10 cellular contexts compared by ENCODE assay signal in genomic region chr11:12693075-12693473, GRCh38. TPM values are rescaled to one million over a fixed set of nuclear protein-coding genes. Genes with fewer than 3 reads are reported as not detected.
A peak's percentile ranks its signal among the peaks of the same experiment; 100 is the strongest.
DNase-seq lines count a peak whose midpoint lies in the region; ATAC-seq, FAIRE-seq and TF ChIP-seq lines count a peak whose summit lies in the region.
"Had no signal": no experiment of that assay in that cellular context is flagged by ENCODE, and none has a peak within 500 bp of the region (broad histone marks: within the 10 kb centered on the region; RNA-seq: fewer than 3 reads in every experiment).

No MANE protein-coding gene starts in this region.

- H3K27me3 ChIP-seq in BLaER1 (no peaks in the 10 kb centered on the region; the same call in 1 of the 2 replicates), gastroesophageal sphincter (no peaks in the 10 kb centered on the region), pancreas (no peaks in the 10 kb centered on the region)
- H3K27me3 ChIP-seq in CD4-positive, alpha-beta T cell (ENCODE audit: control insufficient read depth, insufficient read depth, low read length): peaks cover 77% of the 10 kb centered on the region

- intact Hi-C loops in pancreas (cut with DNase I): no loop called here
- intact Hi-C loops in CD4-positive, alpha-beta T cell (cut with DNase I, micrococcal nuclease): no loop called here

- TF ChIP-seq CTCF in VCaP (conservative IDR thresholded peaks at IDR 0.05) (no peak), gastroesophageal sphincter (IDR thresholded peaks at IDR 0.05) (peak in 1 of 4 experiments; percentile 6), pancreas (IDR thresholded peaks at IDR 0.05) (no peak)
- TF ChIP-seq CTCF in CD4-positive, alpha-beta T cell (IDR thresholded peaks at IDR 0.05): no peak

- FAIRE-seq in pancreas (lab: Jason Lieb, UNC): no peak

- ATAC-seq in gastroesophageal sphincter (peak; percentile 7), pancreas (peak in 3 of 4 donors; percentile 13 to 28 (median 20)), HG03095 (IDR thresholded peaks at IDR 0.05; ENCODE audit: unreplicated experiment) (no peak), HG02610 (IDR thresholded peaks at IDR 0.05; ENCODE audit: unreplicated experiment) (no peak)
- ATAC-seq in CD4-positive, alpha-beta T cell (ENCODE audit: poor library complexity): no peak

- TF ChIP-seq POLR2A in gastroesophageal sphincter (IDR thresholded peaks at IDR 0.05): no peak

- CTCF ChIA-PET in CD4-positive, alpha-beta T cell (lab: Charles Lee): no interaction called here

- H3K4me3 ChIP-seq in BLaER1: no peak overlapping the region
- peak overlapping the region in 1 of 2 donors; percentile 34 for H3K4me3 ChIP-seq in gastroesophageal sphincter
- no peak overlapping the region for H3K4me3 ChIP-seq in pancreas

- peaks cover 42% of the 10 kb centered on the region for H3K4me1 ChIP-seq in BLaER1
- peaks cover 15 to 87% (median 29%) of the 10 kb centered on the region in 3 donors for H3K4me1 ChIP-seq in gastroesophageal sphincter
- peaks cover 39 to 40% (median 40%) of the 10 kb centered on the region in 3 donors for H3K4me1 ChIP-seq in pancreas

- H3K27ac ChIP-seq in BLaER1 (no peak overlapping the region), VCaP (peak overlapping the region; percentile 86), gastroesophageal sphincter (peak overlapping the region; percentile 76 to 82 (median 80)), pancreas (peak overlapping the region; percentile 81 to 94 (median 89))
- H3K27ac ChIP-seq in CD4-positive, alpha-beta T cell (ENCODE audit: low read depth, low read length): no peak overlapping the region

- POLR2A ChIA-PET in CD4-positive, alpha-beta T cell (lab: Charles Lee): no interaction called here

- H3K36me3 Mint-ChIP-seq in CD4-positive, alpha-beta T cell (ENCODE audit: low read depth): no peaks in the 10 kb centered on the region

- no peak overlapping the region for H3K9ac ChIP-seq in BLaER1

- H3K4me3 Mint-ChIP-seq in CD4-positive, alpha-beta T cell: no peak overlapping the region

- H3K9me3 ChIP-seq in BLaER1: no peaks in the 10 kb centered on the region
- no peaks in the 10 kb centered on the region for H3K9me3 ChIP-seq in gastroesophageal sphincter
- H3K9me3 ChIP-seq in pancreas: no peaks in the 10 kb centered on the region
- H3K9me3 ChIP-seq in CD4-positive, alpha-beta T cell (ENCODE audit: control insufficient read depth, low read length): no peaks in the 10 kb centered on the region

- H3K27ac Mint-ChIP-seq in CD4-positive, alpha-beta T cell: no peak overlapping the region

- no peak for TF ChIP-seq EP300 in gastroesophageal sphincter (IDR thresholded peaks at IDR 0.05)

- DNase-seq in pancreas (no peak), UCSD-AML1 (lab: John Stamatoyannopoulos, UW; ENCODE audit: unreplicated experiment) (no peak)
- no peak for DNase-seq in CD4-positive, alpha-beta T cell
- DNase-seq: NK-92 treated with Interleukin-12 subunit alpha and Interleukin-12 subunit beta, amount 100 ng/mL, for 24 hours; stimulated activated CD4-positive, alpha-beta T cell treated with anti-CD3 and anti-CD28 coated beads, Interleukin-2, amount 100 ng/mL, for 48 hours had no signal

- H4K20me1 ChIP-seq in BLaER1: no peaks in the 10 kb centered on the region

- H3K9me3 Mint-ChIP-seq in CD4-positive, alpha-beta T cell: no peaks in the 10 kb centered on the region

- 25 to 28% methylated on average over 3 to 4 of the region's 5 CpGs for WGBS in gastroesophageal sphincter (ENCODE audit: low coverage in 1 of 2), 2 donors
- 58 to 61% methylated on average over 5 of the region's 5 CpGs for WGBS in pancreas, 2 donors

- H3K27me3 Mint-ChIP-seq in CD4-positive, alpha-beta T cell: peaks cover 91% of the 10 kb centered on the region

- no peaks in the 10 kb centered on the region for H3K36me3 ChIP-seq in BLaER1
- H3K36me3 ChIP-seq in gastroesophageal sphincter: no peaks in the 10 kb centered on the region
- H3K36me3 ChIP-seq in pancreas: no peaks in the 10 kb centered on the region

- H3K4me2 ChIP-seq in BLaER1: peak overlapping the region; percentile 73; the same call in 1 of the 2 replicates

- peaks cover 9% of the 10 kb centered on the region for H3K4me1 Mint-ChIP-seq in CD4-positive, alpha-beta T cell (ENCODE audit: low read depth)

RNA-seq across cellular contexts. Expression of gene TEAD1, which starts 18.9 kb away (rescaled TPM):
- total RNA-seq in gastroesophageal sphincter (100 to 1,000 TPM; 184 to 272 (median 208) TPM), pancreas (10 to 100 TPM; 16.2 to 35.1 (median 22.7) TPM)
- polyA plus RNA-seq in pancreas: 1 to 10 TPM; 5.9 to 9.8 TPM
- under 1 TPM in 1 of 2 experiments, not detected in 1; 0.11 TPM for total RNA-seq in CD4-positive, alpha-beta T cell

Comparison
In these comparisons a context has a peak if more than half of its experiments do, and no peak if none do; other contexts are left out.
1. H3K27ac ChIP-seq: peak in VCaP (single experiment), gastroesophageal sphincter (4 of 4) and pancreas (4 of 4); none in BLaER1 (single experiment) and CD4-positive, alpha-beta T cell (single experiment).
2. ATAC-seq: peak in gastroesophageal sphincter (single experiment) and pancreas (3 of 4); none in HG03095 (single experiment), CD4-positive, alpha-beta T cell (single experiment) and HG02610 (single experiment).
3. RNA of gene TEAD1, which starts 18.9 kb away (total RNA-seq): 184 to 272 TPM in gastroesophageal sphincter and 16.2 to 35.1 TPM in pancreas; 0.11 TPM in CD4-positive, alpha-beta T cell; every median in the first group is over 10 times any median in the second.